ENCODE assay signal across 8 cellular contexts in genomic region chrX:19121898-19122640, GRCh38. TPM values are rescaled to one million over a fixed set of nuclear protein-coding genes. Genes with fewer than 3 reads are reported as not detected.
A peak's percentile ranks its signal among the peaks of the same experiment; 100 is the strongest.
DNase-seq lines count a peak whose midpoint lies in the region; ATAC-seq and TF ChIP-seq lines count a peak whose summit lies in the region.

Gene ADGRG2, minus strand, starts transcription at chrX:19122468. Its CDS starts 53,634 bp downstream, at chrX:19068834.

- no peaks in the 10 kb centered on the region for H3K79me1 ChIP-seq in mesenchymal stem cell (replicated peaks; ENCODE audit: low read length, poor library complexity, severe bottlenecking)

- H2BK5ac ChIP-seq in mesenchymal stem cell (ENCODE audit: low read depth, low read length, poor library complexity, severe bottlenecking), result no peak within 1 kb of the TSS

- H3K9me3 ChIP-seq in mesenchymal stem cell (ENCODE audit: control insufficient read depth, low read length) (no peaks in the 10 kb centered on the region), SJCRH30 (replicated peaks) (no peaks in the 10 kb centered on the region)

- no peak within 1 kb of the TSS for H2BK15ac ChIP-seq in mesenchymal stem cell (ENCODE audit: low read depth, poor library complexity, severe bottlenecking)

- WGBS in mesenchymal stem cell, result 0% methylated on average over 6 of the region's 107 CpGs

- no peak within 1 kb of the TSS for H3K23ac ChIP-seq in mesenchymal stem cell (ENCODE audit: low read length in 2 of 2)

- H3K27me3 ChIP-seq in mesenchymal stem cell (ENCODE audit: control insufficient read depth in 1 of 2, insufficient read depth in 1 of 2, low read length in 2 of 2) (peaks cover 32 to 55% of the 10 kb centered on the region in 2 experiments), SJCRH30 (no peaks in the 10 kb centered on the region)

- peaks cover 2% of the 10 kb centered on the region for H3K4me1 Mint-ChIP-seq in activated T-cell treated with anti-CD3 and anti-CD28 coated beads, Interleukin-2, amount 50 U/mL, for 4 hours (ENCODE audit: low read depth)

- peaks cover 45% of the 10 kb centered on the region for H3K27me3 Mint-ChIP-seq in activated T-cell treated with anti-CD3 and anti-CD28 coated beads, Interleukin-2, amount 50 U/mL, for 4 hours (ENCODE audit: low read depth)

- H3K18ac ChIP-seq in mesenchymal stem cell (ENCODE audit: low read depth in 1 of 2, low read length in 2 of 2), result no peak within 1 kb of the TSS

- H3K4me2 ChIP-seq in mesenchymal stem cell (ENCODE audit: low read length, poor library complexity, severe bottlenecking), result peak within 1 kb of the TSS; percentile 79

- peak; percentile 71 for DNase-seq in Right ventricle myocardium inferior (ENCODE audit: missing footprints)
- no peak for DNase-seq in cardiac septum (ENCODE audit: low spot score)
- DNase-seq in coronary artery (ENCODE audit: low spot score), result no peak
- DNase-seq in mesenchymal stem cell, result peak; percentile 8
- DNase-seq in SJCRH30, result no peak
- no peak for DNase-seq in activated T-cell treated with anti-CD3 and anti-CD28 coated beads, Interleukin-2, amount 50 U/mL, for 4 hours

- H4K91ac ChIP-seq in mesenchymal stem cell (ENCODE audit: low read length), result no peak within 1 kb of the TSS

- intact Hi-C loops in Right ventricle myocardium inferior (cut with DNase I) (no loop called here), cardiac septum (cut with DNase I) (no loop called here)

- H3K4me1 ChIP-seq in mesenchymal stem cell (ENCODE audit: control insufficient read depth, insufficient read depth, low read depth, low read length) (peaks cover 6% of the 10 kb centered on the region), SJCRH30 (no peaks in the 10 kb centered on the region)

- ATAC-seq in Right ventricle myocardium inferior, result peak; percentile 80
- no peak for ATAC-seq in HG03457 (IDR thresholded peaks at IDR 0.05; ENCODE audit: unreplicated experiment)
- no peak for ATAC-seq in HG02970 (IDR thresholded peaks at IDR 0.05; ENCODE audit: low FRiP score, unreplicated experiment)
- no peak for ATAC-seq in activated T-cell treated with anti-CD3 and anti-CD28 coated beads, Interleukin-2, amount 50 U/mL, for 4 hours

- no peak within 1 kb of the TSS for H2BK12ac ChIP-seq in mesenchymal stem cell (ENCODE audit: low read length in 2 of 2)

- H3K4me3 ChIP-seq in coronary artery (peak within 1 kb of the TSS; percentile 72), mesenchymal stem cell (ENCODE audit: insufficient read depth in 1 of 2, low read depth in 1 of 2, low read length in 2 of 2) (peak within 1 kb of the TSS; percentile 32 to 49), SJCRH30 (no peak within 1 kb of the TSS)

- no peak for TF ChIP-seq CTCF in coronary artery (IDR thresholded peaks at IDR 0.05)

- H3K36me3 ChIP-seq in mesenchymal stem cell (ENCODE audit: control insufficient read depth in 1 of 2, insufficient read depth in 2 of 2, low read depth in 1 of 2, low read length in 2 of 2) (no peaks in the 10 kb centered on the region), SJCRH30 (no peaks in the 10 kb centered on the region)

- H3K9ac ChIP-seq in mesenchymal stem cell (ENCODE audit: low read length), result no peak within 1 kb of the TSS

- no peaks in the 10 kb centered on the region for H3K36me3 Mint-ChIP-seq in activated T-cell treated with anti-CD3 and anti-CD28 coated beads, Interleukin-2, amount 50 U/mL, for 4 hours (ENCODE audit: insufficient read depth)

- H3K27ac ChIP-seq in coronary artery (peak within 1 kb of the TSS in 1 of 2 donors; percentile 58), mesenchymal stem cell (ENCODE audit: low read length, poor library complexity, severe bottlenecking) (no peak within 1 kb of the TSS), SJCRH30 (no peak within 1 kb of the TSS)

- no peak within 1 kb of the TSS for H3K4ac ChIP-seq in mesenchymal stem cell (ENCODE audit: low read depth in 1 of 2, low read length in 2 of 2)

- H4K8ac ChIP-seq in mesenchymal stem cell (ENCODE audit: low read length), result no peak within 1 kb of the TSS

- H3K14ac ChIP-seq in mesenchymal stem cell (ENCODE audit: low read length in 2 of 2), result no peak within 1 kb of the TSS

- no peak within 1 kb of the TSS for H2AK5ac ChIP-seq in mesenchymal stem cell (ENCODE audit: low read length, severe bottlenecking)

- no peak within 1 kb of the TSS for H2AFZ ChIP-seq in mesenchymal stem cell (ENCODE audit: low read depth, low read length)

- H3K9me3 Mint-ChIP-seq in activated T-cell treated with anti-CD3 and anti-CD28 coated beads, Interleukin-2, amount 50 U/mL, for 4 hours, result no peaks in the 10 kb centered on the region

- no peak within 1 kb of the TSS for H2BK120ac ChIP-seq in mesenchymal stem cell (ENCODE audit: low read depth, low read length)

- no peak within 1 kb of the TSS for H3K4me3 Mint-ChIP-seq in activated T-cell treated with anti-CD3 and anti-CD28 coated beads, Interleukin-2, amount 50 U/mL, for 4 hours

RNA-seq across cellular contexts. Expression of gene ADGRG2, which starts in this region (rescaled TPM):
- total RNA-seq in Right ventricle myocardium inferior (0.62 TPM), cardiac septum (0.35 TPM)
- polyA plus RNA-seq in mesenchymal stem cell (2013, experiment 1 of 2), result not detected
- polyA plus RNA-seq in mesenchymal stem cell (2013, experiment 2 of 2), result 0.01 TPM
- 0.13 and 0.22 TPM in 2 replicates for total RNA-seq in SJCRH30 (2014; rRNA removed; shearing (Covaris generic))
- not detected for total RNA-seq in activated T-cell treated with anti-CD3 and anti-CD28 coated beads, Interleukin-2, amount 50 U/mL, for 4 hours

Comparison
In these comparisons a context has a peak if more than half of its experiments do, and no peak if none do; other contexts are left out.
1. Peak in DNase-seq and ATAC-seq in Right ventricle myocardium inferior; RNA of the gene not detected or under 1 TPM.